In the genomic region with DNA sequence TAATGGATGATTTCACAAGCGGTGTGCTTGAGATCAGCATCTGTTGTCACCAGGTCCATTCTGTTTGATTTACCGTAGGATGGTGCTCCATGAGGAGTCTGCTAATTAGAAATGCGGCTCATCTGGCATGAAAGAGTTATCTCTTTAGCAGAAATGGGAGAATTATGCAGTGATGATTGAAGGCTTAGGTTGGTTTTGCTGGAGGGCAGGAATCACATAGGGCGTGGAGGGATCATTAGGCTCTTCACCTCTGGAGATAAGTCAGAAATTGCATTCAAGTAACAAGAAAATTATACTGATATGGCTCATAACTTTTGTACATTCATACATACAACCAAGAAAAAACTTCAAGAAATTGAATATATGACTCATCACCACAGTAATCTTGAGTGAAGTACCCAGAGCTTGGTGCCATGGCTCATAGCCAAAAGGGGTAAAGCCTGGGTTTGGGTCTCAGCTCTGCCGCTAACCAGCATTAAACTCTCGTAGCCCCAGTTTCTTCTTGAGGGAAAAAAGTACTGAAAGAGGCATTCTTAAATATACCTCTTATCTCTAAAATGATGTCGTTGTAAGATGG, we compare ENCODE assay signal across 16 cellular contexts. TPM values are rescaled to one million over a fixed set of nuclear protein-coding genes. Genes with fewer than 3 reads are reported as not detected.
A peak's percentile ranks its signal among the peaks of the same experiment; 100 is the strongest.
DNase-seq lines count a peak whose midpoint lies in the region; ATAC-seq, FAIRE-seq and TF ChIP-seq lines count a peak whose summit lies in the region.
"Had no signal": no experiment of that assay in that cellular context is flagged by ENCODE, and none has a peak within 500 bp of the region (broad histone marks: within the 10 kb centered on the region; RNA-seq: fewer than 3 reads in every experiment).

No MANE protein-coding gene starts in this region.

- H3K27me3 ChIP-seq in HepG2 (ENCODE audit: control insufficient read depth in 1 of 2, insufficient read depth in 2 of 2, low read length in 2 of 2) (no peaks in the 10 kb centered on the region), right lobe of liver (no peaks in the 10 kb centered on the region), mesenchymal stem cell (ENCODE audit: control insufficient read depth in 1 of 2, insufficient read depth in 1 of 2, low read length in 2 of 2) (no peaks in the 10 kb centered on the region), upper lobe of left lung (no peaks in the 10 kb centered on the region)

- H3K79me2 ChIP-seq in HepG2 (ENCODE audit: insufficient read depth, low read length) = peaks cover 58% of the 10 kb centered on the region

- no peaks in the 10 kb centered on the region for H3K27me3 Mint-ChIP-seq in stimulated activated memory B cell treated with anti-CD40 and anti-IgM and Interleukin-4, amounts not matched to agents 10 μg/mL and 1 μg/mL and 100 μg/mL, for 72 hours

- no peak overlapping the region for H3K18ac ChIP-seq in mesenchymal stem cell (ENCODE audit: low read depth in 1 of 2, low read length in 2 of 2)

- in situ Hi-C loops in HepG2 (cut with HindIII; ENCODE audit: extremely low pct_ligation_motif_present, low pct_unique_long_range_greater_than_20kb) = no loop called here

- no peaks in the 10 kb centered on the region for H3K9me3 Mint-ChIP-seq in stimulated activated memory B cell treated with anti-CD40 and anti-IgM and Interleukin-4, amounts not matched to agents 10 μg/mL and 1 μg/mL and 100 μg/mL, for 72 hours

- ATAC-seq in HepG2 (no peak), right lobe of liver (no peak), SK-N-SH treated with all-trans-retinoic acid at 6 μM for 48 hours (0 out of 3 replicates have a peak, but pooled peaks have one; percentile 2), mucosa of descending colon (no peak), upper lobe of left lung (ENCODE audit: low FRiP score in 2 of 2) (no peak)
- no peak for ATAC-seq in stimulated activated memory B cell treated with anti-CD40 and anti-IgM and Interleukin-4, amounts not matched to agents 10 μg/mL and 1 μg/mL and 100 μg/mL, for 72 hours
- ATAC-seq: GM12878 had no signal

- intact Hi-C loops in HepG2 (cut with micrococcal nuclease; ENCODE audit: unreplicated experiment) (loop anchor here (5.0 kb wide), 1 partner anchor 40 kb away; a partner anchor contains a TSS), right lobe of liver (cut with DNase I) (no loop called here), mucosa of descending colon (cut with DNase I, micrococcal nuclease) (no loop called here)

- H3K27ac ChIP-seq in HepG2 (ENCODE audit: extremely low read length, insufficient read depth, low read length) (peak overlapping the region; percentile 4), right lobe of liver (no peak overlapping the region), mesenchymal stem cell (ENCODE audit: low read length, poor library complexity, severe bottlenecking) (no peak overlapping the region), upper lobe of left lung (peak overlapping the region in 1 of 4 donors; percentile 19)

- H4K8ac ChIP-seq in mesenchymal stem cell (ENCODE audit: low read length) = no peak overlapping the region

- no peak overlapping the region for H2AK5ac ChIP-seq in mesenchymal stem cell (ENCODE audit: low read length, severe bottlenecking)

- H2AFZ ChIP-seq in HepG2 (ENCODE audit: low read length) (no peak overlapping the region), mesenchymal stem cell (ENCODE audit: low read depth, low read length) (no peak overlapping the region)

- no peak overlapping the region for H2BK120ac ChIP-seq in mesenchymal stem cell (ENCODE audit: low read depth, low read length)

- no peaks in the 10 kb centered on the region for H3K9me3 ChIP-seq in HepG2 (ENCODE audit: low read length)
- H3K9me3 ChIP-seq in right lobe of liver = no peaks in the 10 kb centered on the region
- no peaks in the 10 kb centered on the region for H3K9me3 ChIP-seq in mesenchymal stem cell (ENCODE audit: control insufficient read depth, low read length)
- H3K9me3 ChIP-seq in mucosa of descending colon = no peaks in the 10 kb centered on the region
- H3K9me3 ChIP-seq in upper lobe of left lung = no peaks in the 10 kb centered on the region
- H3K9me3 ChIP-seq: Caco-2 had no signal

- DNase-seq in HepG2 (ENCODE audit: low spot score) (no peak), right lobe of liver (no peak), mesenchymal stem cell (peak; percentile 26), mucosa of descending colon (no peak), mucosa of gallbladder (ENCODE audit: low spot score) (no peak), upper lobe of left lung (no peak)
- DNase-seq: AML-193, Caco-2, GOT3, Karpas-422, MM.1S, NCI-H1105 treated with DMSO at 0.1 percent for 48 hours, NCI-H187 had no signal

- peak overlapping the region in 1 of 2 experiments; percentile 34 for H2BK12ac ChIP-seq in mesenchymal stem cell (ENCODE audit: low read length in 2 of 2)

- H3K36me3 ChIP-seq in HepG2 (replicated peaks in 1 of 2; ENCODE audit: control insufficient read depth in 1 of 2, insufficient read depth in 2 of 2, low read length in 2 of 2) (peaks cover 11 to 38% of the 10 kb centered on the region in 2 experiments; a peak in 4 of 5 replicates), right lobe of liver (no peaks in the 10 kb centered on the region), mesenchymal stem cell (ENCODE audit: control insufficient read depth in 1 of 2, insufficient read depth in 2 of 2, low read depth in 1 of 2, low read length in 2 of 2) (peaks cover 7 to 18% of the 10 kb centered on the region in 2 experiments), mucosa of descending colon (ENCODE audit: low read depth) (no peaks in the 10 kb centered on the region), upper lobe of left lung (peaks cover 0 to 16% (median 0%) of the 10 kb centered on the region in 4 donors)

- H3K4me2 ChIP-seq in HepG2 (ENCODE audit: low read depth, low read length) (no peak overlapping the region), mesenchymal stem cell (ENCODE audit: low read length, poor library complexity, severe bottlenecking) (no peak overlapping the region)

- H3K9ac ChIP-seq in HepG2 (ENCODE audit: insufficient read depth, low read depth, low read length) (no peak overlapping the region), mesenchymal stem cell (ENCODE audit: low read length) (no peak overlapping the region)

- POLR2A ChIA-PET in HepG2 (lab: Yijun Ruan, JAX) = no interaction called here

- H3K27ac Mint-ChIP-seq in stimulated activated memory B cell treated with anti-CD40 and anti-IgM and Interleukin-4, amounts not matched to agents 10 μg/mL and 1 μg/mL and 100 μg/mL, for 72 hours = no peak overlapping the region

- no peaks in the 10 kb centered on the region for H3K4me1 Mint-ChIP-seq in stimulated activated memory B cell treated with anti-CD40 and anti-IgM and Interleukin-4, amounts not matched to agents 10 μg/mL and 1 μg/mL and 100 μg/mL, for 72 hours

- TF ChIP-seq RAD21 in HepG2 (CRISPR knock-in tag; IDR thresholded peaks at IDR 0.05) = no peak

- no peak for TF ChIP-seq CTCF in HepG2 (CRISPR knock-in tag; IDR thresholded peaks at IDR 0.05)
- TF ChIP-seq CTCF in right lobe of liver (IDR thresholded peaks at IDR 0.05) = no peak
- TF ChIP-seq CTCF in mucosa of descending colon (IDR thresholded peaks at IDR 0.05) = no peak
- TF ChIP-seq CTCF in upper lobe of left lung (IDR thresholded peaks at IDR 0.05) = no peak

- TF ChIP-seq EP300 in HepG2 (IDR thresholded peaks at IDR 0.05; ENCODE audit: low read depth in 2 of 2, low read length in 2 of 2) (no peak), HepG2 (CRISPR knock-in tag; IDR thresholded peaks at IDR 0.05; ENCODE audit: borderline replicate concordance) (no peak), upper lobe of left lung (IDR thresholded peaks at IDR 0.05) (no peak)

- peaks cover 26% of the 10 kb centered on the region for H3K4me1 ChIP-seq in HepG2 (ENCODE audit: insufficient read depth, low read length)
- H3K4me1 ChIP-seq in right lobe of liver = no peaks in the 10 kb centered on the region
- H3K4me1 ChIP-seq in mesenchymal stem cell (ENCODE audit: control insufficient read depth, insufficient read depth, low read depth, low read length) = peaks cover 8% of the 10 kb centered on the region
- peaks cover 30% of the 10 kb centered on the region for H3K4me1 ChIP-seq in mucosa of descending colon (ENCODE audit: low read depth)
- H3K4me1 ChIP-seq in upper lobe of left lung = peaks cover 5 to 14% (median 11%) of the 10 kb centered on the region in 4 donors

- WGBS in HepG2 (ENCODE audit: low lambda C conversion rate) = 96% methylated on average over 6 of the region's 7 CpGs
- WGBS in right lobe of liver (ENCODE audit: insufficient coverage, low coverage, low lambda C conversion rate, missing lambda C conversion rate) = 80% methylated on average over 7 of the region's 7 CpGs
- WGBS in mesenchymal stem cell = 91% methylated on average over 6 of the region's 7 CpGs
- 93 to 94% methylated on average over 7 of the region's 7 CpGs for WGBS in upper lobe of left lung, 2 donors

- H3K14ac ChIP-seq in mesenchymal stem cell (ENCODE audit: low read length in 2 of 2) = no peak overlapping the region

- H4K91ac ChIP-seq in mesenchymal stem cell (ENCODE audit: low read length) = no peak overlapping the region

- H3K79me1 ChIP-seq in mesenchymal stem cell (replicated peaks; ENCODE audit: low read length, poor library complexity, severe bottlenecking) = peaks cover 11% of the 10 kb centered on the region

- H3K4me3 Mint-ChIP-seq in stimulated activated memory B cell treated with anti-CD40 and anti-IgM and Interleukin-4, amounts not matched to agents 10 μg/mL and 1 μg/mL and 100 μg/mL, for 72 hours = no peak overlapping the region

- no peak overlapping the region for H3K23ac ChIP-seq in mesenchymal stem cell (ENCODE audit: low read length in 2 of 2)

- no peak overlapping the region for H2BK15ac ChIP-seq in mesenchymal stem cell (ENCODE audit: low read depth, poor library complexity, severe bottlenecking)

- no peaks in the 10 kb centered on the region for H3K36me3 Mint-ChIP-seq in stimulated activated memory B cell treated with anti-CD40 and anti-IgM and Interleukin-4, amounts not matched to agents 10 μg/mL and 1 μg/mL and 100 μg/mL, for 72 hours

- H4K20me1 ChIP-seq in HepG2 (ENCODE audit: insufficient read depth, low read length) = peaks cover 4% of the 10 kb centered on the region; the same call in 1 of the 2 replicates

- TF ChIP-seq POLR2A in HepG2 (IDR thresholded peaks at IDR 0.05; ENCODE audit: insufficient read depth in 1 of 2, low read depth in 2 of 2, low read length in 2 of 2) (no peak), right lobe of liver (IDR thresholded peaks at IDR 0.05) (no peak), upper lobe of left lung (IDR thresholded peaks at IDR 0.05) (no peak)

- H2BK5ac ChIP-seq in mesenchymal stem cell (ENCODE audit: low read depth, low read length, poor library complexity, severe bottlenecking) = no peak overlapping the region

- CTCF ChIA-PET in HepG2 (lab: Yijun Ruan, JAX; ENCODE audit: low intra/inter-chr PET ratio, low total read pairs) = no interaction called here

- no peak overlapping the region for H3K4me3 ChIP-seq in HepG2 (replicated peaks in 1 of 3; ENCODE audit: insufficient read depth in 1 of 3, low read depth in 2 of 3, low read length in 3 of 3)
- H3K4me3 ChIP-seq in right lobe of liver = no peak overlapping the region
- H3K4me3 ChIP-seq in mesenchymal stem cell (ENCODE audit: insufficient read depth in 1 of 2, low read depth in 1 of 2, low read length in 2 of 2) = no peak overlapping the region
- H3K4me3 ChIP-seq in mucosa of descending colon = no peak overlapping the region
- H3K4me3 ChIP-seq in upper lobe of left lung = no peak overlapping the region
- H3K4me3 ChIP-seq: GM12878 had no signal

- H3K4ac ChIP-seq in mesenchymal stem cell (ENCODE audit: low read depth in 1 of 2, low read length in 2 of 2) = peak overlapping the region in 1 of 2 experiments; percentile 33

- no peak for FAIRE-seq in HepG2 (lab: Jason Lieb, UNC)
- FAIRE-seq: GM12878 had no signal

- BruUV-seq in HepG2 (replicated peaks; lab: Mats Ljungman, UMichigan) = no TSS peak

RNA-seq across cellular contexts. Expression of a gene that starts 41.5 kb away (rescaled TPM):
- 21.5 and 39.1 TPM in 2 replicates for total RNA-seq in HepG2 (2016; rRNA removed; fragmentation: Illumina TruSeq; extraction: Trizol)
- 87.0 and 95.7 TPM in 2 replicates for total RNA-seq in HepG2 (2016; cell fraction: cytosol; rRNA removed; fragmentation: Illumina TruSeq; extraction: Trizol; ENCODE audit: low read depth)
- 19.5 and 37.7 TPM in 2 replicates for total RNA-seq in HepG2 (2016; cell fraction: insoluble cytoplasmic fraction; rRNA removed; fragmentation: Illumina TruSeq; extraction: Trizol)
- 21.6 and 24.0 TPM in 2 replicates for total RNA-seq in HepG2 (2016; cell fraction: membrane; rRNA removed; fragmentation: Illumina TruSeq; extraction: Trizol)
- 70.5 and 71.4 TPM in 2 replicates for total RNA-seq in HepG2 (2016; cell fraction: nucleus; rRNA removed; fragmentation: Illumina TruSeq; extraction: Trizol)
- polyA plus RNA-seq in HepG2 (2011; rRNA removed) = 61.6 and 69.9 TPM in 2 replicates
- 47.0 and 57.8 TPM in 2 replicates for polyA plus RNA-seq in HepG2 (2011; cell fraction: cytosol; rRNA removed)
- 59.9 and 71.8 TPM in 2 replicates for polyA plus RNA-seq in HepG2 (2011; cell fraction: nucleus; rRNA removed)
- polyA plus RNA-seq in HepG2 (2012) = 47.6 and 59.6 TPM in 2 replicates
- 1.1 and 2.4 TPM in 2 replicates for polyA plus RNA-seq in HepG2 (2016; cell fraction: cytosol; fragmentation: Illumina TruSeq; extraction: Trizol; ENCODE audit: low read depth)
- polyA plus RNA-seq in HepG2 (2016; cell fraction: insoluble cytoplasmic fraction; fragmentation: Illumina TruSeq; extraction: Trizol; ENCODE audit: low read depth) = 14.9 and 16.1 TPM in 2 replicates
- polyA plus RNA-seq in HepG2 (2016; cell fraction: membrane; fragmentation: Illumina TruSeq; extraction: Trizol; ENCODE audit: low read depth) = 3.8 and 5.1 TPM in 2 replicates
- 36.1 and 38.6 TPM in 2 replicates for polyA plus RNA-seq in HepG2 (2016; cell fraction: nucleus; fragmentation: Illumina TruSeq; extraction: Trizol; ENCODE audit: insufficient read depth, low read depth)
- 452 and 516 TPM in 2 replicates for polyA minus RNA-seq in HepG2 (2011; rRNA and poly(A)+ RNA removed; ENCODE audit: low replicate concordance)
- 226 and 235 TPM in 2 replicates for polyA minus RNA-seq in HepG2 (2011; cell fraction: cytosol; rRNA and poly(A)+ RNA removed)
- 306 and 348 TPM in 2 replicates for polyA minus RNA-seq in HepG2 (2011; cell fraction: nucleus; rRNA and poly(A)+ RNA removed)
- 10 to 100 TPM in 4 of 6 experiments, 1 to 10 TPM in 2; 4.2 to 30.5 (median 16.7) TPM for total RNA-seq in right lobe of liver
- 70.6 TPM for polyA plus RNA-seq in mesenchymal stem cell (2013, experiment 1 of 2)
- polyA plus RNA-seq in mesenchymal stem cell (2013, experiment 2 of 2) = 70.6 TPM
- 100 to 1,000 TPM in 1 of 3 donors, 10 to 100 TPM in 2; 66.9 to 104 (median 85.8) TPM for total RNA-seq in mucosa of descending colon
- total RNA-seq in mucosa of gallbladder = 153 TPM
- 100 to 1,000 TPM in 4 of 6 donors, 10 to 100 TPM in 2; 74.7 to 128 (median 110) TPM for total RNA-seq in upper lobe of left lung
